29 cellular contexts compared by ENCODE assay signal in the genomic region with DNA sequence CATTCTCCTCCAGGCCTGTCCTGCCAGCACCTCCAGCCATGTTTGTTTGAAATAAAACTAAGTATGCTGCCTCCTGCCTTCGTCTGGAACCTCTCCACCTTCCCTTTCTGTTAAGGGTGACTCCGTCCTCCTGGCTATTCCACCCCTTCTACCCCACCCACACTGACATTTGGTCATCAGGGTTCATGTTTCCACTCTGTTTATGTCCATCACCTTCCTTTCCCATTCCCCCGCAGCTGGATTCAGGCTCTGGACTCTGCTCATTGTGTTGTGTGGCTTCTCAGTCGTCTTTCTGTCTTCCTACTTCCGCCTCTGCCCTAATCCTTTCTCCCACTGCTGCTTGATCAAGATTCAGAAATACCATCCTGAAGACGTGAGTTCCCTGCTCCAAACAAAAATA. TPM values are rescaled to one million over a fixed set of nuclear protein-coding genes. Genes with fewer than 3 reads are reported as not detected.
A peak's percentile ranks its signal among the peaks of the same experiment; 100 is the strongest.
DNase-seq lines count a peak whose midpoint lies in the region; FAIRE-seq and TF ChIP-seq lines count a peak whose summit lies in the region.
"Had no signal": no experiment of that assay in that cellular context is flagged by ENCODE, and none has a peak within 500 bp of the region (broad histone marks: within the 10 kb centered on the region; RNA-seq: fewer than 3 reads in every experiment).

No MANE protein-coding gene starts in this region.

- H3K4me3 Mint-ChIP-seq in type B pancreatic cell: no peak overlapping the region
- H3K4me3 Mint-ChIP-seq: activated CD8-positive, alpha-beta T cell treated with anti-CD3 and anti-CD28 coated beads, Interleukin-2, amount 10 ng/mL, durations not matched to agents 7 days and 5 days; T-helper 17 cell had no signal

- H3K36me3 Mint-ChIP-seq in type B pancreatic cell: peaks cover 4% of the 10 kb centered on the region

- H3K9me3 Mint-ChIP-seq in type B pancreatic cell: no peaks in the 10 kb centered on the region
- H3K9me3 Mint-ChIP-seq: activated naive CD4-positive, alpha-beta T cell treated with anti-CD3 and anti-CD28 coated beads, Interleukin-2, amount 50 U/mL, for 72 hours had no signal

- H3K4me1 Mint-ChIP-seq in type B pancreatic cell (ENCODE audit: unreplicated experiment): peaks cover 51% of the 10 kb centered on the region

- H3K4me2 ChIP-seq in osteoblast (ENCODE audit: insufficient read depth, low read length): no peak overlapping the region
- H3K4me2 ChIP-seq: BLaER1 treated with 17β-estradiol and CSF1 and Interleukin-3, amounts not matched to agents 10 nM and 100 nM; SK-N-SH had no signal

- TF ChIP-seq CTCF in osteoblast (IDR thresholded peaks at IDR 0.05; ENCODE audit: extremely low read depth, low read depth, low read length) (no peak), type B pancreatic cell (conservative IDR thresholded peaks at IDR 0.05) (no peak)

- peaks cover 74% of the 10 kb centered on the region for H3K79me2 ChIP-seq in osteoblast (ENCODE audit: insufficient read depth, low read length)

- H3K36me3 ChIP-seq in osteoblast (ENCODE audit: insufficient read depth, low read length): no peaks in the 10 kb centered on the region
- H3K36me3 ChIP-seq: BLaER1 treated with 17β-estradiol and CSF1 and Interleukin-3, amounts not matched to agents 10 nM and 100 nM; cardiac muscle cell; prostate gland; thyroid gland had no signal

- H3K27me3 Mint-ChIP-seq in type B pancreatic cell: no peaks in the 10 kb centered on the region

- no peak overlapping the region for H2AFZ ChIP-seq in osteoblast (ENCODE audit: low read length)

- H3K4me1 ChIP-seq in osteoblast (ENCODE audit: insufficient read depth, low read length): peaks cover 40% of the 10 kb centered on the region

- H3K27ac ChIP-seq in cingulate gyrus (ENCODE audit: low read depth, low read length) (peak overlapping the region; percentile 94), osteoblast (ENCODE audit: low read depth, low read length) (no peak overlapping the region)
- H3K27ac ChIP-seq: BLaER1 treated with 17β-estradiol and CSF1 and Interleukin-3, amounts not matched to agents 10 nM and 100 nM; cardiac muscle cell; HL-60 had no signal

- no peaks in the 10 kb centered on the region for H3K9me3 ChIP-seq in osteoblast (ENCODE audit: low read depth, low read length)
- H3K9me3 ChIP-seq: BLaER1 treated with 17β-estradiol and CSF1 and Interleukin-3, amounts not matched to agents 10 nM and 100 nM; prostate gland; SK-N-SH; thyroid gland had no signal

- FAIRE-seq in urothelium cell line (lab: Jason Lieb, UNC): no peak
- FAIRE-seq: endothelial cell of umbilical vein had no signal

- peak; percentile 60 for DNase-seq in MV-4-11 (lab: John Stamatoyannopoulos, UW)
- peak; percentile 15 for DNase-seq in osteoblast (ENCODE audit: insufficient read length, low spot score, missing footprints)
- DNase-seq in type B pancreatic cell (ENCODE audit: extremely low spot score, unreplicated experiment): no peak
- DNase-seq in HuH-7.5 (ENCODE audit: low spot score): no peak
- DNase-seq in NCI-H748 treated with DMSO at 0.1 percent for 48 hours (lab: John Stamatoyannopoulos, UW): no peak
- DNase-seq in urothelium cell line (ENCODE audit: low spot score): no peak
- DNase-seq: activated CD8-positive, alpha-beta T cell treated with anti-CD3 and anti-CD28 coated beads, Interleukin-2, amount 10 ng/mL, durations not matched to agents 7 days and 5 days; activated T-cell treated with anti-CD3 and anti-CD28 coated beads for 4 hours; aorta; Calu3; DMS79 treated with DMSO at 0.1 percent for 48 hours; glutamatergic neuron; HCEC 1CT; Kasumi-1; NCI-H146; NCI-H2107; NCI-H446; NCI-H82; SK-N-SH; stimulated activated naive CD8-positive, alpha-beta T cell treated with anti-CD3 and anti-CD28 coated beads, Interleukin-15, Interleukin-2, amounts not matched to agents 100 U/mL and 50 U/mL, for 24 hours; T-helper 17 cell; thyroid gland had no signal

- H4K20me1 ChIP-seq in osteoblast (ENCODE audit: insufficient read depth, low read length): peaks cover 67% of the 10 kb centered on the region

- H3K4me3 ChIP-seq in osteoblast (ENCODE audit: insufficient read depth, low read length): no peak overlapping the region
- H3K4me3 ChIP-seq: BLaER1 treated with 17β-estradiol and CSF1 and Interleukin-3, amounts not matched to agents 10 nM and 100 nM; cardiac muscle cell; prostate gland; thyroid gland had no signal

- no peaks in the 10 kb centered on the region for H3K27me3 ChIP-seq in osteoblast (ENCODE audit: insufficient read depth, low read length)
- H3K27me3 ChIP-seq: cardiac muscle cell, thyroid gland had no signal

- peak overlapping the region; percentile 53 for H3K27ac Mint-ChIP-seq in type B pancreatic cell
- H3K27ac Mint-ChIP-seq: activated CD8-positive, alpha-beta T cell treated with anti-CD3 and anti-CD28 coated beads, Interleukin-2, amount 10 ng/mL, durations not matched to agents 7 days and 5 days; activated naive CD4-positive, alpha-beta T cell treated with anti-CD3 and anti-CD28 coated beads, Interleukin-2, amount 50 U/mL, for 72 hours; T-helper 17 cell had no signal

RNA-seq across cellular contexts. Expression of a gene that starts 28.6 kb away (rescaled TPM):
- 13.6 and 18.1 TPM in 2 replicates for total RNA-seq in osteoblast
- 53.9 and 56.7 TPM in 2 replicates for total RNA-seq in type B pancreatic cell (ENCODE audit: low replicate concordance)

Comparison
In these comparisons a context has a peak if more than half of its experiments do, and no peak if none do; other contexts are left out.
1. DNase-seq: peak in MV-4-11 (single experiment) and osteoblast (single experiment); none in type B pancreatic cell (single experiment), HuH-7.5 (single experiment), NCI-H748 treated with DMSO at 0.1 percent for 48 hours (single experiment) and urothelium cell line (single experiment).